In the genomic region with DNA sequence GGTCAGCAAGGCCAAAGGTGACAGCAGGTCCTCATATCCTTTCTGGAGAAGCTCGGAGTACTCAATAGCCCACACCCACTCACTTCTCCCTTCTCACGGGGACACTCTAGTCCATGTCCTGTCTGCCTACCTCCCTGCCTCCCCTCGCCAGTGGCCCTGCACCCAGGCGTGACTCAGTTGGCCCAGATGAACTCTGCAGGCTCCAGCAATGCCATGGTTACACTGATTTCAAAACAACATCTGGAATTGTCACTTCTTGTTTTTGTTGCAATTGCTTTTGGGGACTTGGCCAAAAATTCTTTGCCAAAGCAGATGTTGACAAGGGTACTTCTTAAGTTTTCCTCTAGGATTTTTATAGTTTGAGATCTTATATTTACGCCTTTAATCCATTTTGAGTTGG, we compare ENCODE assay signal across 29 cellular contexts. TPM values are rescaled to one million over a fixed set of nuclear protein-coding genes. Genes with fewer than 3 reads are reported as not detected.
"Had no signal": no experiment of that assay in that cellular context is flagged by ENCODE, and none has a peak within 500 bp of the region (broad histone marks: within the 10 kb centered on the region; RNA-seq: fewer than 3 reads in every experiment).

No MANE protein-coding gene starts in this region.

- DNase-seq: activated CD4-positive, alpha-beta memory T cell treated with anti-CD3 and anti-CD28 coated beads, Interleukin-2, amount 10 ng/mL, durations not matched to agents 7 days and 5 days; activated CD4-positive, alpha-beta T cell treated with anti-CD3 and anti-CD28 coated beads for 1 hour; activated CD4-positive, alpha-beta T cell treated with anti-CD3 and anti-CD28 coated beads, Interleukin-2, amount 10 ng/mL, durations not matched to agents 7 days and 5 days; activated CD8-positive, alpha-beta memory T cell treated with anti-CD3 and anti-CD28 coated beads, Interleukin-2, amount 50 U/mL, for 48 hours; activated gamma-delta T cell treated with Interleukin-2 at 50 U/mL for 16 hours; activated naive CD4-positive, alpha-beta T cell treated with anti-CD3 and anti-CD28 coated beads, Interleukin-2, amount 50 U/mL, for 16 hours; activated T-cell treated with anti-CD3 and anti-CD28 coated beads, Interleukin-2, amount 50 U/mL, for 24 hours; amygdala; dermis blood vessel endothelial cell; effector CD8-positive, alpha-beta T cell; esophagus squamous epithelium; head of caudate nucleus; mucosa of descending colon; right lobe of liver; stimulated activated CD4-positive, alpha-beta T cell treated with anti-CD3 and anti-CD28 coated beads, Interleukin-12 subunit alpha, Interleukin-12 subunit beta, amount 100 ng/mL, for 4 hours; stimulated activated CD4-positive, alpha-beta T cell treated with anti-CD3 and anti-CD28 coated beads, Interleukin-4, amount 100 ng/mL, for 24 hours; stimulated activated CD8-positive, alpha-beta memory T cell treated with anti-CD3 and anti-CD28 coated beads, Interleukin-4, amount 100 ng/mL, for 48 hours; stimulated activated naive CD8-positive, alpha-beta T cell treated with anti-CD3 and anti-CD28 coated beads, Interleukin-15, amount 100 ng/mL, for 72 hours; T-helper 1 cell had no signal

- H3K4me3 Mint-ChIP-seq: activated CD4-positive, alpha-beta memory T cell treated with anti-CD3 and anti-CD28 coated beads, Interleukin-2, amount 10 ng/mL, durations not matched to agents 7 days and 5 days; activated CD4-positive, alpha-beta T cell treated with anti-CD3 and anti-CD28 coated beads, Interleukin-2, amount 10 ng/mL, durations not matched to agents 7 days and 5 days; activated T-cell treated with anti-CD3 and anti-CD28 coated beads, Interleukin-2, amount 50 U/mL, for 24 hours; central memory CD8-positive, alpha-beta T cell; natural killer cell treated with Interleukin-12 subunit alpha and Interleukin-12 subunit beta and Interleukin-15 and Interleukin-18, amount 100 ng/mL, for 72 hours; stimulated activated memory B cell treated with anti-CD40 and anti-IgM and Interleukin-4, amounts not matched to agents 10 μg/mL and 1 μg/mL and 100 μg/mL, for 72 hours; stimulated activated naive CD8-positive, alpha-beta T cell treated with anti-CD3 and anti-CD28 coated beads, Interleukin-15, amount 100 ng/mL, for 72 hours had no signal

- H3K27me3 Mint-ChIP-seq: activated T-cell treated with anti-CD3 and anti-CD28 coated beads, Interleukin-2, amount 50 U/mL, for 24 hours; stimulated activated memory B cell treated with anti-CD40 and anti-IgM and Interleukin-4, amounts not matched to agents 10 μg/mL and 1 μg/mL and 100 μg/mL, for 72 hours; stimulated activated naive CD8-positive, alpha-beta T cell treated with anti-CD3 and anti-CD28 coated beads, Interleukin-15, amount 100 ng/mL, for 72 hours had no signal

- H3K9me3 ChIP-seq: gastrocnemius medialis, mucosa of descending colon, right lobe of liver had no signal

- H3K4me3 ChIP-seq: breast epithelium, esophagus squamous epithelium, gastrocnemius medialis, mucosa of descending colon, right lobe of liver, skin epidermis, tibial artery had no signal

- H3K4me1 Mint-ChIP-seq: activated CD4-positive, alpha-beta memory T cell treated with anti-CD3 and anti-CD28 coated beads, Interleukin-2, amount 10 ng/mL, durations not matched to agents 7 days and 5 days; activated CD4-positive, alpha-beta T cell treated with anti-CD3 and anti-CD28 coated beads, Interleukin-2, amount 10 ng/mL, durations not matched to agents 7 days and 5 days; central memory CD8-positive, alpha-beta T cell; stimulated activated memory B cell treated with anti-CD40 and anti-IgM and Interleukin-4, amounts not matched to agents 10 μg/mL and 1 μg/mL and 100 μg/mL, for 72 hours; stimulated activated naive CD8-positive, alpha-beta T cell treated with anti-CD3 and anti-CD28 coated beads, Interleukin-15, amount 100 ng/mL, for 72 hours had no signal

- H3K27me3 ChIP-seq: breast epithelium, esophagus squamous epithelium, gastrocnemius medialis, right lobe of liver, tibial artery had no signal

- H3K27ac ChIP-seq: epithelial cell of prostate, right lobe of liver, tibial artery had no signal

- H3K4me1 ChIP-seq: breast epithelium, esophagus squamous epithelium, gastrocnemius medialis, right lobe of liver, tibial artery had no signal

- H3K36me3 ChIP-seq: breast epithelium, esophagus squamous epithelium, gastrocnemius medialis, right lobe of liver, tibial artery had no signal

- H3K27ac Mint-ChIP-seq: activated CD4-positive, alpha-beta memory T cell treated with anti-CD3 and anti-CD28 coated beads, Interleukin-2, amount 10 ng/mL, durations not matched to agents 7 days and 5 days; activated CD4-positive, alpha-beta T cell treated with anti-CD3 and anti-CD28 coated beads, Interleukin-2, amount 10 ng/mL, durations not matched to agents 7 days and 5 days; activated T-cell treated with anti-CD3 and anti-CD28 coated beads, Interleukin-2, amount 50 U/mL, for 24 hours; natural killer cell treated with Interleukin-12 subunit alpha and Interleukin-12 subunit beta and Interleukin-15 and Interleukin-18, amount 100 ng/mL, for 72 hours; stimulated activated memory B cell treated with anti-CD40 and anti-IgM and Interleukin-4, amounts not matched to agents 10 μg/mL and 1 μg/mL and 100 μg/mL, for 72 hours; stimulated activated naive CD8-positive, alpha-beta T cell treated with anti-CD3 and anti-CD28 coated beads, Interleukin-15, amount 100 ng/mL, for 72 hours had no signal

- ATAC-seq: left lobe of liver; mucosa of descending colon; right lobe of liver; stimulated activated memory B cell treated with anti-CD40 and anti-IgM and Interleukin-4, amounts not matched to agents 10 μg/mL and 1 μg/mL and 100 μg/mL, for 72 hours; stimulated activated naive CD8-positive, alpha-beta T cell treated with anti-CD3 and anti-CD28 coated beads, Interleukin-15, amount 100 ng/mL, for 72 hours had no signal

RNA-seq across cellular contexts. Expression of gene IL16, which starts 13.0 kb away (rescaled TPM):
- total RNA-seq: kidney epithelial cell had no signal
